In genomic region chr1:176055398-176055797, GRCh38 we compare ENCODE assay signal across 27 cellular contexts.
"Had no signal": no experiment of that assay in that cellular context is flagged by ENCODE, and none has a peak within 500 bp of the region (broad histone marks: within the 10 kb centered on the region; RNA-seq: fewer than 3 reads in every experiment).

No MANE protein-coding gene starts in this region.

- H3K4me2 ChIP-seq: KMS-11 had no signal

- DNase-seq: activated B cell treated with CpG ODN at 0.5 μM for 24 hours; activated CD4-positive, alpha-beta T cell treated with anti-CD3 and anti-CD28 coated beads, Interleukin-2, amount 50 U/mL, for 1 hour; activated CD8-positive, alpha-beta memory T cell treated with anti-CD3 and anti-CD28 coated beads, Interleukin-2, amount 50 U/mL, for 48 hours; activated CD8-positive, alpha-beta T cell treated with anti-CD3 and anti-CD28 coated beads, Interleukin-2, amount 10 ng/mL, durations not matched to agents 7 days and 5 days; activated effector memory CD4-positive, alpha-beta T cell treated with Interleukin-2 at 50 U/mL for 16 hours; activated naive CD4-positive, alpha-beta T cell; activated T-cell treated with anti-CD3 and anti-CD28 coated beads, Interleukin-2, amount 50 U/mL, for 1 hour; amniotic stem cell; body of pancreas; central memory CD4-positive, alpha-beta T cell; NCI-H1092; NCI-H1417 treated with DMSO at 0.1 percent for 48 hours; NCI-H1694 treated with DMSO at 0.1 percent for 48 hours; NCI-H2029 treated with DMSO at 0.1 percent for 48 hours; NCI-H446 treated with DMSO at 0.1 percent for 48 hours; NCI-H524 treated with DMSO at 0.1 percent for 48 hours; NCI-H748 treated with DMSO at 0.1 percent for 48 hours; OCI-M1; RPMI8226; T-helper 17 cell; T-helper 9 cell had no signal

- H3K9me3 Mint-ChIP-seq: activated B cell treated with CpG ODN at 0.5 μM for 24 hours; activated naive CD4-positive, alpha-beta T cell treated with anti-CD3 and anti-CD28 coated beads, Interleukin-2, amount 50 U/mL, for 24 hours; IgD-negative memory B cell had no signal

- H3K9me3 ChIP-seq: ascending aorta, body of pancreas had no signal

- H3K27me3 Mint-ChIP-seq: activated B cell treated with CpG ODN at 0.5 μM for 24 hours; activated naive CD4-positive, alpha-beta T cell treated with anti-CD3 and anti-CD28 coated beads, Interleukin-2, amount 50 U/mL, for 24 hours; IgD-negative memory B cell; T-helper 17 cell had no signal

- H3K4me3 ChIP-seq: ascending aorta, body of pancreas had no signal

- H3K4me1 Mint-ChIP-seq: activated B cell treated with CpG ODN at 0.5 μM for 24 hours, T-helper 17 cell had no signal

- H3K36me3 ChIP-seq: ascending aorta had no signal

- H3K27me3 ChIP-seq: ascending aorta, body of pancreas had no signal

- H3K9ac ChIP-seq: KMS-11 had no signal

- ATAC-seq: activated CD8-positive, alpha-beta T cell treated with anti-CD3 and anti-CD28 coated beads, Interleukin-2, amount 10 ng/mL, durations not matched to agents 7 days and 5 days; body of pancreas; Panc1; Right ventricle myocardium inferior; T-helper 17 cell had no signal

- H3K4me1 ChIP-seq: ascending aorta, body of pancreas had no signal

- H3K27ac Mint-ChIP-seq: activated B cell treated with CpG ODN at 0.5 μM for 24 hours; activated CD8-positive, alpha-beta T cell treated with anti-CD3 and anti-CD28 coated beads, Interleukin-2, amount 10 ng/mL, durations not matched to agents 7 days and 5 days; activated naive CD4-positive, alpha-beta T cell treated with anti-CD3 and anti-CD28 coated beads, Interleukin-2, amount 50 U/mL, for 24 hours; IgD-negative memory B cell had no signal

- H3K4me3 Mint-ChIP-seq: activated B cell treated with CpG ODN at 0.5 μM for 24 hours; activated CD8-positive, alpha-beta T cell treated with anti-CD3 and anti-CD28 coated beads, Interleukin-2, amount 10 ng/mL, durations not matched to agents 7 days and 5 days; activated naive CD4-positive, alpha-beta T cell treated with anti-CD3 and anti-CD28 coated beads, Interleukin-2, amount 50 U/mL, for 24 hours; IgD-negative memory B cell; T-helper 17 cell had no signal

- H3K27ac ChIP-seq: ascending aorta, body of pancreas, KMS-11 had no signal
